In the genomic region with DNA sequence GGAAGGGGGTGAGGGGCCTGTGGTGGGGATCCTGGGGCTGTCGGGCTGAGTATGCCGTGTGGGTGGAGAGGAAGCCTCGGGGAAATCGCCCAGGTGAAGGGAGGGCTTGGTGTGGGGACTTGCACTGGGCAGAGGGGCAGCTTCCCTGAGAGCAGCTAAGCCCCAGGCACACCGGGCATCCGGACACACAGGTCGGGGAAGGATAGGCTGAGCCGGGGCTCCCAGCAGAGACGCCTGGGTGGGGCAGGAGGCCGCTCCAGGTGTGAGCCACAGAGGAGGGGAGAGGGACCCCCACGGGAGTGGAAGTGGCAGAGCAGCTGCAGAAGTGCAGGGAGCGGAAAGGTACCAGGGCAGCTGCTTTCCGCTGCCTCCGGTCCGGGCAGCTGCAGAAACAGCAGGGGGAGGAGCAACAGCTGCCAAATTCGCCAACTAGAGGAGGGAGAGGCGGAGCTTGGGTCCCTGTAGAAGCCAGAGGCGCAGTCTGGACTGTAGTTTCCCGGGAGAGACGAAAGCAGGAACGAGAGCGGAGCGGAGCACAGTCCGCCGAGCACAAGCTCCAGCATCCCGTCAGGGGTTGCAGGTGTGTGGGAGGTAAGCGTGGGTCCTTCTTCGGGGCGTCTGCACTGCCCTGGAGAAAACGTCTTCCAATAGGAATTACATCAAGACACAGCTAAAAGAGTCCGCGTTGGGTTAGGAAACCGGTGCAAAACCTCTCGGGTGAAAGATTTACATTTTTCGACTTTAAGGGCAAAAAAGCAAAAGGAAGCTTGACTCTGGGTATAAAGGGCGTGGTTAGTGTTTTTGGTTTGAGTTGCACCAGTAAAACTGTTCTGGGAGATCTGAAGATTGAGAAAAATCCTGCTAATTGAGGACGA, we compare ENCODE assay signal across 8 cellular contexts. TPM values are rescaled to one million over a fixed set of nuclear protein-coding genes. Genes with fewer than 3 reads are reported as not detected.
A peak's percentile ranks its signal among the peaks of the same experiment; 100 is the strongest.
DNase-seq lines count a peak whose midpoint lies in the region; ATAC-seq lines count a peak whose summit lies in the region.

A gene with protein sequence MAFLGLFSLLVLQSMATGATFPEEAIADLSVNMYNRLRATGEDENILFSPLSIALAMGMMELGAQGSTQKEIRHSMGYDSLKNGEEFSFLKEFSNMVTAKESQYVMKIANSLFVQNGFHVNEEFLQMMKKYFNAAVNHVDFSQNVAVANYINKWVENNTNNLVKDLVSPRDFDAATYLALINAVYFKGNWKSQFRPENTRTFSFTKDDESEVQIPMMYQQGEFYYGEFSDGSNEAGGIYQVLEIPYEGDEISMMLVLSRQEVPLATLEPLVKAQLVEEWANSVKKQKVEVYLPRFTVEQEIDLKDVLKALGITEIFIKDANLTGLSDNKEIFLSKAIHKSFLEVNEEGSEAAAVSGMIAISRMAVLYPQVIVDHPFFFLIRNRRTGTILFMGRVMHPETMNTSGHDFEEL (plus strand): TSS at position 489 of the 875 bp plus-strand sequence. CDS start 53,408 bp downstream, outside the sequence.

- H3K27me3 ChIP-seq in NT2/D1 (ENCODE audit: insufficient read depth, insufficient read length) (peaks cover 5% of the 10 kb centered on the region), esophagus (ENCODE audit: control insufficient read depth in 1 of 2, insufficient read depth in 2 of 2, low read length in 2 of 2) (no peaks in the 10 kb centered on the region), mucosa of rectum (ENCODE audit: control insufficient read depth in 2 of 2, insufficient read depth in 2 of 2, low read length in 2 of 2) (no peaks in the 10 kb centered on the region)

- ATAC-seq in GM21423 (IDR thresholded peaks at IDR 0.05; ENCODE audit: unreplicated experiment): peak; percentile 59

- H3K27ac ChIP-seq in esophagus (ENCODE audit: low read depth in 2 of 2, low read length in 1 of 2): peak within 1 kb of the TSS; percentile 99 to 100
- H3K27ac ChIP-seq in mucosa of rectum (ENCODE audit: low read depth in 2 of 2, low read length in 2 of 2): peak within 1 kb of the TSS; percentile 91 to 93

- no peaks in the 10 kb centered on the region for H3K9me3 ChIP-seq in NT2/D1 (ENCODE audit: insufficient read depth, low read length)
- no peaks in the 10 kb centered on the region for H3K9me3 ChIP-seq in esophagus (ENCODE audit: control insufficient read depth in 2 of 2, insufficient read depth in 1 of 2, low read depth in 1 of 2, low read length in 1 of 2)
- no peaks in the 10 kb centered on the region for H3K9me3 ChIP-seq in mucosa of rectum (ENCODE audit: control insufficient read depth in 2 of 2, low read length in 2 of 2)

- WGBS in esophagus, 2 donors: 0 to 1% methylated on average over 37 of the region's 37 CpGs

- DNase-seq in D341Med (ENCODE audit: low spot score) (peak; percentile 83), HUDEP-2 (lab: John Stamatoyannopoulos, UW; ENCODE audit: unreplicated experiment in 76 of 76) (peak; percentile 4 to 88 (median 68)), NT2/D1 (ENCODE audit: low read depth, low spot score) (peak; percentile 90)
- peak; percentile 86 for DNase-seq in activated CD8-positive, alpha-beta memory T cell treated with anti-CD3 and anti-CD28 coated beads, Interleukin-2, amount 50 U/mL, for 48 hours
- DNase-seq in stimulated activated CD8-positive, alpha-beta memory T cell treated with anti-CD3 and anti-CD28 coated beads, Interleukin-4, amount 100 ng/mL, for 4 hours (ENCODE audit: low read depth in 2 of 2, low spot score in 1 of 2): peak; percentile 31 to 41

- H3K36me3 ChIP-seq in NT2/D1 (ENCODE audit: insufficient read depth, insufficient read length, low read length) (peaks cover 12% of the 10 kb centered on the region), esophagus (ENCODE audit: control insufficient read depth in 2 of 2, insufficient read depth in 2 of 2, low read length in 1 of 2) (no peaks in the 10 kb centered on the region), mucosa of rectum (ENCODE audit: control insufficient read depth in 2 of 2, insufficient read depth in 2 of 2, low read length in 2 of 2) (no peaks in the 10 kb centered on the region)

- H3K9ac ChIP-seq in NT2/D1 (ENCODE audit: insufficient read length, low read depth) (peak within 1 kb of the TSS; percentile 98), mucosa of rectum (ENCODE audit: low read depth in 1 of 2, low read length in 2 of 2) (peak within 1 kb of the TSS; percentile 85 to 96)

- H3K4me1 ChIP-seq in NT2/D1 (ENCODE audit: insufficient read depth, insufficient read length): no peaks in the 10 kb centered on the region
- no peaks in the 10 kb centered on the region for H3K4me1 ChIP-seq in esophagus (ENCODE audit: control insufficient read depth in 2 of 2, insufficient read depth in 2 of 2, low read length in 1 of 2)
- peaks cover 16 to 24% of the 10 kb centered on the region in 2 donors for H3K4me1 ChIP-seq in mucosa of rectum (ENCODE audit: control insufficient read depth in 2 of 2, insufficient read depth in 2 of 2, low read length in 2 of 2)

- peak within 1 kb of the TSS; percentile 93 for H3K4me3 ChIP-seq in NT2/D1 (ENCODE audit: insufficient read length, low read depth)
- H3K4me3 ChIP-seq in esophagus (ENCODE audit: low read depth in 1 of 2, low read length in 2 of 2): peak within 1 kb of the TSS; percentile 84 to 92
- H3K4me3 ChIP-seq in mucosa of rectum (ENCODE audit: low read length in 2 of 2): peak within 1 kb of the TSS; percentile 98 to 100

RNA-seq across cellular contexts. Expression of the gene that starts here (rescaled TPM):
- polyA plus RNA-seq in esophagus: 1 to 10 TPM; 2.0 to 2.1 TPM

Comparison
In these comparisons a context has a peak if more than half of its experiments do, and no peak if none do; other contexts are left out.
1. Peak in every context shown above with its lines: DNase-seq, ATAC-seq, H3K4me3 ChIP-seq and H3K27ac ChIP-seq.
2. DNase-seq: peak in every context shown above with its lines; median percentile 90 in NT2/D1; 86 in activated CD8-positive, alpha-beta memory T cell treated with anti-CD3 and anti-CD28 coated beads, Interleukin-2, amount 50 U/mL, for 48 hours; 83 in D341Med; 68 in HUDEP-2; 36 in stimulated activated CD8-positive, alpha-beta memory T cell treated with anti-CD3 and anti-CD28 coated beads, Interleukin-4, amount 100 ng/mL, for 4 hours.